1 cellular context compared by ENCODE assay signal in the genomic region with DNA sequence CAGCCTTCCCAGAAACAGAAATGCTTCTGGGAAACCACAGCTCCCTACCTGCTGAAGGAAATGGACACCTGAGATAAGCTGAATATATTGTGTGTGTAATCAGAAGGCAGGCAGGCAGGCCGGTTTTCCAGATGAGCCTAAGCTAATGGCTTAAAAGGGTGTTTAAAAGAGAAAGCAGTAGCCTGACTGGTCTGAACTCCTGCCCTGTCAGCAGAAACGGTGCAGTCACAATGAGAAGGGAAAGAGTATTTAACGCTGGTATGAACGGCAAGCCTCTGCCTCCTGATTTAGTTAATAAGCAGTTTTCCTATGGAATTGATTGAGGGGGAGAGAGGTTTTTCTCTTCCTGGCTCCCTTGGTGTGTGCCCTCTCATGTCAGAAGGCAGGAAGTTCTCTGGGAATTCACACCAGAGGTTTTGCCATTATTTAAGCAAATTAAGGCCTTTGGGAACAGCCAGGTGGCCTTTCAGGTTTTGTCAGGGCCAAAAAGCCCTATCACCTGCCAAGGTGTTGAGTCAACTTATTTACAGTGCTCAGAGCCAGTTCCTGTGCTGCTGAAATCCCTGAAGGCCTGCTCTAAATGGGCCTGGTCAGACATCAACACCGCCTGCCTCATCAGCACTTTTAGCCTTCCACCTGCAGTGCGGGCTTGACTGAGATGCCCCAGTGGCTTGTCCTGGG.
TF ChIP-seq lines count a peak whose summit lies in the region.

No MANE protein-coding gene starts in this region.

TF ChIP-seq in H1, 55 proteins besides CTCF, POLR2A, EP300 and RAD21:
- TF ChIP-seq RFX5 (IDR thresholded peaks at IDR 0.05; ENCODE audit: borderline replicate concordance, low read depth, low read length) (no peak), TCF12 (IDR thresholded peaks at IDR 0.05; ENCODE audit: low read depth, low read length) (0 out of 2 replicates have a peak, but pooled peaks have one; percentile 26), SIN3A (conservative IDR thresholded peaks at IDR 0.05 in 1 of 2, IDR thresholded peaks at IDR 0.05 in 1 of 2; ENCODE audit: low read depth in 1 of 2, low read length in 2 of 2) (peak in 1 of 2 experiments; percentile 64; a peak in 1 of 4 replicates), MAFK (IDR thresholded peaks at IDR 0.05; ENCODE audit: low read depth, low read length) (peak; percentile 90), BACH1 (IDR thresholded peaks at IDR 0.05; ENCODE audit: low read length) (peak; percentile 37)
TF ChIP-seq in H1: peak in this region for 4.
